In the genomic region with DNA sequence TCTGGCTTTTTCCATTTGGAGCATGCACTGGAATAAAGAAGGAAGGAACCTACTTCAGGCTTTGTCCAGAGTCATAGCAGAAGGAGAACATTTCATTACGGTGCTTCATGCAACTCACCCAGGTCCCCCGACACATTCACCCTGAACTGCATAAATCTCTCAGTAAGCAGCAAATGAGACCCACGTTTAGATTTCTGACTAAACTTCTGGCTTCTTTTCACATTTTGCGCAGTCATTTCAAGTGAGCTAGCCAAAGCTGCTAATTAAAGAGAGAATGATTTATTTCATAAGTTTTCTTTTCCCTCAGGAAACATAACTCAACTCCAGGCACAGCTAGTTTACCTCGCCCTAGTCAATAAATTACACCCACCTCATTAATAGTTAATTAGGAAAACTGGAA, we compare ENCODE assay signal across 24 cellular contexts.
DNase-seq lines count a peak whose midpoint lies in the region; ATAC-seq and TF ChIP-seq lines count a peak whose summit lies in the region.
"Had no signal": no experiment of that assay in that cellular context is flagged by ENCODE, and none has a peak within 500 bp of the region (broad histone marks: within the 10 kb centered on the region; RNA-seq: fewer than 3 reads in every experiment).

No MANE protein-coding gene starts in this region.

- H3K4me3 ChIP-seq in ascending aorta (no peak overlapping the region), muscle layer of colon (ENCODE audit: low read depth in 1 of 2, low read length in 2 of 2) (peak overlapping the region in 1 of 2 donors; percentile 11), stomach smooth muscle (ENCODE audit: low read length in 2 of 2) (no peak overlapping the region)
- H3K4me3 ChIP-seq: dorsolateral prefrontal cortex, lower lobe of right lung, mucosa of descending colon had no signal

- DNase-seq in AG20443 (ENCODE audit: low spot score) (peak; percentile 50), ascending aorta (ENCODE audit: low spot score in 2 of 2) (no peak), cerebellar cortex (ENCODE audit: low spot score) (no peak), HPDE6-E6E7 (ENCODE audit: extremely low spot score) (no peak)
- DNase-seq in stimulated activated CD4-positive, alpha-beta T cell treated with anti-CD3 and anti-CD28 coated beads, Interleukin-2, amount 100 ng/mL, for 48 hours, result no peak
- DNase-seq: activated CD8-positive, alpha-beta T cell treated with anti-CD3 and anti-CD28 coated beads for 36 hours; anterior cingulate cortex; C1 segment of cervical spinal cord; Caco-2; dorsolateral prefrontal cortex; GDM1; head of caudate nucleus; HFFc6; lower lobe of right lung; mucosa of descending colon; NCI-H1436; NCI-H774; stimulated activated CD8-positive, alpha-beta memory T cell treated with anti-CD3 and anti-CD28 coated beads, Interleukin-4, amount 100 ng/mL, for 48 hours; stimulated activated naive CD8-positive, alpha-beta T cell treated with anti-CD3 and anti-CD28 coated beads, Interleukin-15, amount 100 ng/mL, for 72 hours; trophoblast cell had no signal

- H3K27me3 ChIP-seq in ascending aorta, result no peaks in the 10 kb centered on the region
- no peaks in the 10 kb centered on the region for H3K27me3 ChIP-seq in muscle layer of colon (ENCODE audit: control insufficient read depth in 1 of 2, insufficient read depth in 2 of 2, low read length in 2 of 2)
- no peaks in the 10 kb centered on the region for H3K27me3 ChIP-seq in stomach smooth muscle (ENCODE audit: control insufficient read depth in 1 of 2, insufficient read depth in 2 of 2, low read length in 2 of 2)
- H3K27me3 ChIP-seq: dorsolateral prefrontal cortex had no signal

- H3K9ac ChIP-seq in muscle layer of colon (ENCODE audit: low read length) (no peak overlapping the region), stomach smooth muscle (ENCODE audit: low read length in 2 of 2) (no peak overlapping the region)
- H3K9ac ChIP-seq: KMS-11 had no signal

- no peaks in the 10 kb centered on the region for H3K9me3 ChIP-seq in ascending aorta
- H3K9me3 ChIP-seq in muscle layer of colon (ENCODE audit: low read length), result no peaks in the 10 kb centered on the region
- H3K9me3 ChIP-seq in stomach smooth muscle (ENCODE audit: control insufficient read depth in 2 of 2, low read length in 2 of 2), result peaks cover 0 to 3% of the 10 kb centered on the region in 2 donors
- H3K9me3 ChIP-seq: Caco-2, lower lobe of right lung, mucosa of descending colon had no signal

- H3K27ac ChIP-seq in ascending aorta (peak overlapping the region; percentile 76 to 83), muscle layer of colon (ENCODE audit: low read depth, low read length) (peak overlapping the region; percentile 83), stomach smooth muscle (ENCODE audit: low read length) (peak overlapping the region; percentile 74)
- H3K27ac ChIP-seq: dorsolateral prefrontal cortex, KMS-11, lower lobe of right lung had no signal

- peaks cover 6 to 19% of the 10 kb centered on the region in 2 donors for H3K4me1 ChIP-seq in ascending aorta
- H3K4me1 ChIP-seq in muscle layer of colon (ENCODE audit: insufficient read depth, low read length), result peaks cover 49% of the 10 kb centered on the region
- peaks cover 11% of the 10 kb centered on the region for H3K4me1 ChIP-seq in stomach smooth muscle (ENCODE audit: control insufficient read depth, insufficient read depth, low read length)
- H3K4me1 ChIP-seq: Caco-2, lower lobe of right lung had no signal

- no peak for TF ChIP-seq CTCF in ascending aorta (IDR thresholded peaks at IDR 0.05)

- no peak for ATAC-seq in GM21723 (IDR thresholded peaks at IDR 0.05; ENCODE audit: unreplicated experiment)
- ATAC-seq: activated CD8-positive, alpha-beta T cell treated with anti-CD3 and anti-CD28 coated beads for 36 hours; lower lobe of right lung; mucosa of descending colon; stimulated activated naive CD8-positive, alpha-beta T cell treated with anti-CD3 and anti-CD28 coated beads, Interleukin-15, amount 100 ng/mL, for 72 hours had no signal

- H3K36me3 ChIP-seq in ascending aorta, result no peaks in the 10 kb centered on the region
- H3K36me3 ChIP-seq in muscle layer of colon (ENCODE audit: insufficient read depth, low read length), result no peaks in the 10 kb centered on the region
- H3K36me3 ChIP-seq in stomach smooth muscle (ENCODE audit: control insufficient read depth in 2 of 2, insufficient read depth in 2 of 2, low read length in 2 of 2), result no peaks in the 10 kb centered on the region
- H3K36me3 ChIP-seq: lower lobe of right lung had no signal

- intact Hi-C loops in ascending aorta (cut with DNase I), result loop anchor here (1.0 to 5.0 kb wide), 4 partner anchors 27 to 236 kb away; a partner anchor contains a TSS
